Comparison of ENCODE assay signal across 9 cellular contexts in the genomic region with DNA sequence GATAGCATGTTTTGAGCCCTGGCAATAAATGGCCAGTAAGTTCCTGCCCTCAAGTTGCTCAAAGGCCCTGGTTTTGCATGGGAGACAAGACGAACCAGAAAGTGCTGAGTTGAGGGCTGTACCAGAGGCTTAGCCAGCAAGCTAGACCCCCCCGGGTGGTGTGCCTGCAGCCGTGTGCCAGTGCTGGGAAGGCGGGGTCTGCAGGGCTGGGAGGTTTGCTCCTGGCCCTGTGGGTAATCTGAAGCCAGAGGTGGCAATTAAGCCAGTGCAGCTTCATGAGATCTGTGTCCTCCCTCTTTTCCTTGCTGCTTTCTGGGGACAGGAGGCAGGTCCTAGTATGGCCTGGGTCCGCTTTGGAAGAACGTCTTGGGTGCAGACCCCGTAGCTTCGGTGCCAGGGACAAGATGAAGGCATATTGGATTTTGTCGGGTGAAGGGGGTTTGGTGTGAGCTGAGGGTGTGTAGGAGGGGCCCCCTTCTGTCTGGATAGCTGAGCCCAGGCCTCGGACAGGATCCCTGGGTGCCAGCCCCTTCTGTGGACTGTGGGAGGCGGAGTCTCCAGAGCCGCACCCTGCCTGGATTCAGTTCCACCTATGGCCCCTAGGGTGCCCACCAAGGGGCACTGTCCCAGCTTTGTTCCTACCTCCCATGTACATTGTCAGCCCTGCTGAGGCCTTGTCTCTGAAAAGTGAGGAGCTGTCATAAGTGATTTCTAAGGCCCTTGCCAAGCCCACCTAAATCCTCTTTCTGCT. TPM values are rescaled to one million over a fixed set of nuclear protein-coding genes. Genes with fewer than 3 reads are reported as not detected.
DNase-seq lines count a peak whose midpoint lies in the region; FAIRE-seq and TF ChIP-seq lines count a peak whose summit lies in the region.
"Had no signal": no experiment of that assay in that cellular context is flagged by ENCODE, and none has a peak within 500 bp of the region (broad histone marks: within the 10 kb centered on the region; RNA-seq: fewer than 3 reads in every experiment).

No MANE protein-coding gene starts in this region.

- no peaks in the 10 kb centered on the region for H3K9me3 ChIP-seq in small intestine (ENCODE audit: control insufficient read depth, low read depth)

- H3K27ac ChIP-seq in small intestine (ENCODE audit: low read depth in 1 of 2, low read length in 1 of 2): no peak overlapping the region

- peaks cover 5% of the 10 kb centered on the region for H3K4me1 Mint-ChIP-seq in activated CD4-positive, alpha-beta T cell treated with anti-CD3 and anti-CD28 coated beads, Interleukin-2, amount 10 ng/mL, durations not matched to agents 24 days and 14 days

- H3K27me3 Mint-ChIP-seq in activated CD4-positive, alpha-beta T cell treated with anti-CD3 and anti-CD28 coated beads, Interleukin-2, amount 10 ng/mL, durations not matched to agents 24 days and 14 days: peaks cover 58% of the 10 kb centered on the region

- peaks cover 5% of the 10 kb centered on the region for H3K36me3 ChIP-seq in BJ (ENCODE audit: control insufficient read depth, insufficient read depth, low read length)
- no peaks in the 10 kb centered on the region for H3K36me3 ChIP-seq in H7 (replicated peaks; ENCODE audit: control insufficient read depth, insufficient read depth, low read length)
- no peaks in the 10 kb centered on the region for H3K36me3 ChIP-seq in small intestine (ENCODE audit: control insufficient read depth in 2 of 2, insufficient read depth in 2 of 2, low read length in 2 of 2)

- H3K27ac Mint-ChIP-seq in activated CD4-positive, alpha-beta T cell treated with anti-CD3 and anti-CD28 coated beads, Interleukin-2, amount 10 ng/mL, durations not matched to agents 24 days and 14 days: no peak overlapping the region

- CTCF ChIA-PET in BJ (lab: Yijun Ruan, JAX): interaction anchor here (0.7 to 5.8 kb wide), 11 partner anchors 8 to 45 kb away, joined by 3 to 65 read pairs (median 4); partner anchors contain the start of gene ATOH8

- FAIRE-seq in small intestine (lab: Jason Lieb, UNC): no peak
- FAIRE-seq: islet of Langerhans had no signal

- TF ChIP-seq CTCF in BJ (IDR thresholded peaks at IDR 0.05; ENCODE audit: insufficient read depth, low read depth, low read length): peak; percentile 30

- H3K27me3 ChIP-seq in BJ (ENCODE audit: control insufficient read depth, insufficient read depth, low read length): no peaks in the 10 kb centered on the region
- H3K27me3 ChIP-seq in H7 (ENCODE audit: control insufficient read depth, insufficient read depth, low read length): peaks cover 21% of the 10 kb centered on the region
- peaks cover 0 to 8% of the 10 kb centered on the region in 2 donors for H3K27me3 ChIP-seq in small intestine (ENCODE audit: control insufficient read depth in 2 of 2, insufficient read depth in 2 of 2, low read length in 2 of 2)

- H3K4me3 ChIP-seq in BJ (ENCODE audit: low read depth, low read length) (no peak overlapping the region), H7 (ENCODE audit: insufficient read depth, low read depth, low read length) (no peak overlapping the region), small intestine (ENCODE audit: low read depth in 1 of 2, low read length in 2 of 2) (no peak overlapping the region)

- H3K4me3 Mint-ChIP-seq in activated CD4-positive, alpha-beta T cell treated with anti-CD3 and anti-CD28 coated beads, Interleukin-2, amount 10 ng/mL, durations not matched to agents 24 days and 14 days: no peak overlapping the region

- 64 to 80% (median 69%) methylated on average over 12 of the region's 12 CpGs for WGBS in small intestine, 3 donors

- no peaks in the 10 kb centered on the region for H3K36me3 Mint-ChIP-seq in activated CD4-positive, alpha-beta T cell treated with anti-CD3 and anti-CD28 coated beads, Interleukin-2, amount 10 ng/mL, durations not matched to agents 24 days and 14 days (ENCODE audit: low read depth)

- intact Hi-C loops in activated CD4-positive, alpha-beta T cell treated with anti-CD3 and anti-CD28 coated beads, Interleukin-2, amount 10 ng/mL, durations not matched to agents 24 days and 14 days (cut with micrococcal nuclease): no loop called here

- no peaks in the 10 kb centered on the region for H3K9me3 Mint-ChIP-seq in activated CD4-positive, alpha-beta T cell treated with anti-CD3 and anti-CD28 coated beads, Interleukin-2, amount 10 ng/mL, durations not matched to agents 24 days and 14 days

- no peak for DNase-seq in BJ (ENCODE audit: low read depth)
- peak; percentile 91 for DNase-seq in H7
- DNase-seq in SK-N-DZ (ENCODE audit: low spot score): peak; percentile 61
- DNase-seq in left kidney (ENCODE audit: low read depth, low spot score): peak; percentile 85
- DNase-seq in small intestine: no peak
- no peak for DNase-seq in inferior parietal cortex (ENCODE audit: extremely low spot score)
- DNase-seq in effector CD4-positive, alpha-beta T cell: no peak
- no peak for DNase-seq in activated CD4-positive, alpha-beta T cell treated with anti-CD3 and anti-CD28 coated beads, Interleukin-2, amount 10 ng/mL, durations not matched to agents 24 days and 14 days

- peaks cover 0 to 5% of the 10 kb centered on the region in 2 donors for H3K4me1 ChIP-seq in small intestine (ENCODE audit: control insufficient read depth in 2 of 2, insufficient read depth in 1 of 2, low read depth in 1 of 2, low read length in 1 of 2)

- POLR2A ChIA-PET in BJ (lab: Charles Lee): no interaction called here

RNA-seq across cellular contexts. Expression of gene ATOH8, which starts 15.6 kb away (rescaled TPM):
- polyA plus RNA-seq in BJ (2011; rRNA removed) (12.5 and 19.5 TPM in 2 replicates), small intestine (10 to 100 TPM in 1 of 3 donors, 1 to 10 TPM in 2; 1.6 to 18.4 (median 3.2) TPM)
- 18.8 and 22.2 TPM in 2 replicates for polyA minus RNA-seq in BJ (2011; rRNA and poly(A)+ RNA removed)
- total RNA-seq in H7 (2014; rRNA removed; shearing (Covaris generic)): 0.33 and 1.1 TPM in 2 replicates
- polyA plus RNA-seq in SK-N-DZ (2014; cell fraction: cytosol; rRNA removed): 1.6 and 1.8 TPM in 2 replicates
- polyA plus RNA-seq in SK-N-DZ (2014; cell fraction: nucleus; rRNA removed): 1.9 and 3.1 TPM in 2 replicates
- total RNA-seq in activated CD4-positive, alpha-beta T cell treated with anti-CD3 and anti-CD28 coated beads, Interleukin-2, amount 10 ng/mL, durations not matched to agents 24 days and 14 days: 0.19 TPM in 1 of 2 replicates, not detected in the other

Comparison
In these comparisons a context has a peak if more than half of its experiments do, and no peak if none do; other contexts are left out.
1. DNase-seq: peak in H7 (single experiment), SK-N-DZ (single experiment) and left kidney (single experiment); none in BJ (single experiment), small intestine (single experiment), inferior parietal cortex (single experiment), effector CD4-positive, alpha-beta T cell (single experiment) and activated CD4-positive, alpha-beta T cell treated with anti-CD3 and anti-CD28 coated beads, Interleukin-2, amount 10 ng/mL, durations not matched to agents 24 days and 14 days (single experiment).